In the genomic region with DNA sequence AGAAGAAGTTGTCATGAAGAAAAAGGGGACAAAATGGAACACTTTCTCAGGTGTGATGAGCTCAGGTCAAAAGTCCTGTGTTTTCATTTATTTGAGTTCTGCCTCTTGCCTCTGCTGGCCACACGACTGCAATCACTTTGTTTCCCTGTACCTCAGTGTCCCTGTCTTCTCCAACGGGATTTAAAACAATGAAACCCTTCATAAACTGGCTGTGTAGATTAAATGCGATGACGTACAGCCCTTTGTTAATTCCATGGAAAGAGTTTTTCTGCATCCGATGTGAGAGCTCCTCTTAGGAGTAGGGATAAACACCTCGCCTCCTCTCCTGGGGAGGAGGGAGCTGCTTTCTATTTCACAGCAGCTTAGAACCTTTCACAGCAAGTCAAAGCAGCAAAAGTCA, we compare ENCODE assay signal across 23 cellular contexts. TPM values are rescaled to one million over a fixed set of nuclear protein-coding genes. Genes with fewer than 3 reads are reported as not detected.
"Had no signal": no experiment of that assay in that cellular context is flagged by ENCODE, and none has a peak within 500 bp of the region (broad histone marks: within the 10 kb centered on the region; RNA-seq: fewer than 3 reads in every experiment).

No MANE protein-coding gene starts in this region.

- H3K27me3 ChIP-seq: breast epithelium, foreskin keratinocyte, right atrium auricular region, thyroid gland had no signal

- H3K9me3 ChIP-seq: breast epithelium, right atrium auricular region, thyroid gland had no signal

- FAIRE-seq: colon had no signal

- DNase-seq: activated CD4-positive, alpha-beta memory T cell treated with anti-CD3 and anti-CD28 coated beads for 36 hours; activated CD4-positive, alpha-beta T cell treated with anti-CD3 and anti-CD28 coated beads for 4 hours; activated CD4-positive, CD25-positive, alpha-beta regulatory T cell; activated effector memory CD4-positive, alpha-beta T cell treated with Interleukin-2 at 50 U/mL for 16 hours; activated naive CD4-positive, alpha-beta T cell treated with anti-CD3 and anti-CD28 coated beads for 36 hours; activated naive CD8-positive, alpha-beta T cell treated with anti-CD3 and anti-CD28 coated beads, Interleukin-2, amount 10 ng/mL, durations not matched to agents 7 days and 5 days; activated T-cell treated with anti-CD3 and anti-CD28 coated beads, Interleukin-2, amount 50 U/mL, for 72 hours; amniotic stem cell; foreskin keratinocyte; hippocampal formation; left ventricle myocardium superior; naive B cell; stimulated activated CD4-positive, alpha-beta T cell treated with anti-CD3 and anti-CD28 coated beads, Interleukin-4, amount 100 ng/mL, for 24 hours; stimulated activated naive CD4-positive, alpha-beta T cell treated with Interleukin-2 at 50 U/mL for 16 hours; T-helper 1 cell; thyroid gland had no signal

- H3K27ac Mint-ChIP-seq: activated CD4-positive, alpha-beta memory T cell treated with anti-CD3 and anti-CD28 coated beads for 36 hours; activated naive CD4-positive, alpha-beta T cell treated with anti-CD3 and anti-CD28 coated beads for 36 hours; activated naive CD8-positive, alpha-beta T cell treated with anti-CD3 and anti-CD28 coated beads, Interleukin-2, amount 10 ng/mL, durations not matched to agents 7 days and 5 days; activated T-cell treated with anti-CD3 and anti-CD28 coated beads, Interleukin-2, amount 50 U/mL, for 72 hours; naive B cell had no signal

- H3K4me3 ChIP-seq: breast epithelium, right atrium auricular region, thyroid gland had no signal

- ATAC-seq: activated T-cell treated with anti-CD3 and anti-CD28 coated beads, Interleukin-2, amount 50 U/mL, for 72 hours; foreskin keratinocyte; left ventricle myocardium superior had no signal

- H3K4me3 Mint-ChIP-seq: activated CD4-positive, alpha-beta memory T cell treated with anti-CD3 and anti-CD28 coated beads for 36 hours; activated naive CD4-positive, alpha-beta T cell treated with anti-CD3 and anti-CD28 coated beads for 36 hours; activated naive CD8-positive, alpha-beta T cell treated with anti-CD3 and anti-CD28 coated beads, Interleukin-2, amount 10 ng/mL, durations not matched to agents 7 days and 5 days; activated T-cell treated with anti-CD3 and anti-CD28 coated beads, Interleukin-2, amount 50 U/mL, for 72 hours; central memory CD8-positive, alpha-beta T cell; naive B cell; neural crest cell had no signal

- H3K27ac ChIP-seq: breast epithelium, foreskin keratinocyte, right atrium auricular region, thyroid gland had no signal

- H3K4me1 Mint-ChIP-seq: activated naive CD8-positive, alpha-beta T cell treated with anti-CD3 and anti-CD28 coated beads, Interleukin-2, amount 10 ng/mL, durations not matched to agents 7 days and 5 days; central memory CD8-positive, alpha-beta T cell; naive B cell had no signal

- H3K36me3 ChIP-seq: breast epithelium, right atrium auricular region, thyroid gland had no signal

- H3K4me1 ChIP-seq: breast epithelium, foreskin keratinocyte, right atrium auricular region, thyroid gland had no signal

RNA-seq across cellular contexts. Expression of a gene that starts 51.5 kb away (rescaled TPM):
- total RNA-seq: activated CD4-positive, alpha-beta memory T cell treated with anti-CD3 and anti-CD28 coated beads for 36 hours; activated naive CD4-positive, alpha-beta T cell treated with anti-CD3 and anti-CD28 coated beads for 36 hours; activated naive CD8-positive, alpha-beta T cell treated with anti-CD3 and anti-CD28 coated beads, Interleukin-2, amount 10 ng/mL, durations not matched to agents 7 days and 5 days; activated T-cell treated with anti-CD3 and anti-CD28 coated beads, Interleukin-2, amount 50 U/mL, for 72 hours; foreskin keratinocyte; left ventricle myocardium superior; mucosa of gallbladder; right atrium auricular region; ureter had no signal
- polyA plus RNA-seq: foreskin keratinocyte had no signal
